In the genomic region with DNA sequence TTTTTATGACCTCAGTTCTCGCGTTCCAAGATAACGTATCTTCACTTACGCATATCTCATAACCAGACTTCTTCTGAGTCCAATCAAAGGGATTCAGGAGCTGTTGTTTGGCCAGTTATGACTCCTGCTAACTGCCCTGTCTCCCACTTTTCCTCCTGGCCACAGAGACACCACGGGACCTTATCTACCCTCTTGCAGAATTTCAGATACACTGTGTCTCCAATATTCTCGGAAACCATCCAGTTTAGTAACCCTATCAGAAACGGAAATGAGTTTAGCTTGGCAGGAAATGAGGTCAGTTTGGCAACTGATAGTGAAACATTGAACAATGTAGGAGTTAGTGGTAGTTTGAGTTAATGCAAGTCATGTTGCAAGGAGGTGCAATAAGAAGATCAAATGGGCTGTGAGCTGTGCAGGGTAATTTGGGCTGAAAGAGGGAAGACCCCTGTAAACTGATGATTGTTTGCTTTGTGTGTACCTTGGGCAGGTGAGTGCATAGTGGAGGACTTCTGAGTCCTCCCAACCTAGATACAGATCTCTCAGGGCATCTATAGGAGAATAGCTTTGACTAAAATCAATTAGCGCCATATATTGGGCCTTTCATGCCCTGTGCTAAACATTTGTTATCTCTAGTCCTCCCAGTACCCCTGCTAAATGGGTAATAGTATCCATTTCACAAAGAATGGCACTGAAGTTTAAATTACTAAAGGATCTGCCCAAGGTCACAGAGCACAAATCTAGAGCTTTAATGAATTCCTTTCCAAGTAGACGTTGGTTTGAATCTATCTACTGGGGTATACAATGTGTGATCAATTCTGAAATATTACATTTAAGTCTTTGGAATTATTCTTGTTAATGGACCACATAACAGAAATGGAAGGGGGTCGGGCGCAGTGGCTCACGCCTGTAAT, we compare ENCODE assay signal across 10 cellular contexts. TPM values are rescaled to one million over a fixed set of nuclear protein-coding genes. Genes with fewer than 3 reads are reported as not detected.
A peak's percentile ranks its signal among the peaks of the same experiment; 100 is the strongest.
DNase-seq lines count a peak whose midpoint lies in the region; ATAC-seq and TF ChIP-seq lines count a peak whose summit lies in the region.
"Had no signal": no experiment of that assay in that cellular context is flagged by ENCODE, and none has a peak within 500 bp of the region (broad histone marks: within the 10 kb centered on the region; RNA-seq: fewer than 3 reads in every experiment).

No MANE protein-coding gene starts in this region.

- no peak overlapping the region for H3K4me3 Mint-ChIP-seq in activated CD4-positive, alpha-beta T cell treated with anti-CD3 and anti-CD28 coated beads, Interleukin-2, amount 10 ng/mL, durations not matched to agents 7 days and 5 days
- H3K4me3 Mint-ChIP-seq in activated CD4-positive, alpha-beta T cell treated with anti-CD3 and anti-CD28 coated beads, Interleukin-2, amount 10 ng/mL, durations not matched to agents 24 days and 14 days: no peak overlapping the region
- H3K4me3 Mint-ChIP-seq in T-helper 2 cell treated with Interferon-gamma antibody and Interleukin-4, amounts not matched to agents 5 μg/mL and 100 μg/mL, for 36 hours: no peak overlapping the region

- H3K36me3 Mint-ChIP-seq in activated CD4-positive, alpha-beta T cell treated with anti-CD3 and anti-CD28 coated beads, Interleukin-2, amount 10 ng/mL, durations not matched to agents 7 days and 5 days (ENCODE audit: low read depth): peaks cover 4% of the 10 kb centered on the region
- H3K36me3 Mint-ChIP-seq in activated CD4-positive, alpha-beta T cell treated with anti-CD3 and anti-CD28 coated beads, Interleukin-2, amount 10 ng/mL, durations not matched to agents 24 days and 14 days (ENCODE audit: low read depth): peaks cover 6% of the 10 kb centered on the region
- H3K36me3 Mint-ChIP-seq in T-helper 2 cell treated with Interferon-gamma antibody and Interleukin-4, amounts not matched to agents 5 μg/mL and 100 μg/mL, for 36 hours (ENCODE audit: low read depth): peaks cover 5% of the 10 kb centered on the region

- intact Hi-C loops in activated CD4-positive, alpha-beta T cell treated with anti-CD3 and anti-CD28 coated beads, Interleukin-2, amount 10 ng/mL, durations not matched to agents 24 days and 14 days (cut with micrococcal nuclease): no loop called here
- intact Hi-C loops in left colon (cut with DNase I, micrococcal nuclease): no loop called here

- peaks cover 10% of the 10 kb centered on the region for H3K4me1 Mint-ChIP-seq in activated CD4-positive, alpha-beta T cell treated with anti-CD3 and anti-CD28 coated beads, Interleukin-2, amount 10 ng/mL, durations not matched to agents 7 days and 5 days
- peaks cover 11% of the 10 kb centered on the region for H3K4me1 Mint-ChIP-seq in activated CD4-positive, alpha-beta T cell treated with anti-CD3 and anti-CD28 coated beads, Interleukin-2, amount 10 ng/mL, durations not matched to agents 24 days and 14 days
- peaks cover 14% of the 10 kb centered on the region for H3K4me1 Mint-ChIP-seq in T-helper 2 cell treated with Interferon-gamma antibody and Interleukin-4, amounts not matched to agents 5 μg/mL and 100 μg/mL, for 36 hours (ENCODE audit: low read depth)

- CTCF ChIA-PET in activated CD4-positive, alpha-beta T cell treated with anti-CD3 and anti-CD28 coated beads, Interleukin-2, amount 10 ng/mL, durations not matched to agents 7 days and 5 days (lab: Charles Lee): interaction anchor here (0.6 to 1.1 kb wide), 3 partner anchors 14 to 164 kb away, joined by 3 read pairs; no protein-coding TSS in a partner anchor

- ATAC-seq in stimulated activated naive CD8-positive, alpha-beta T cell treated with anti-CD3 and anti-CD28 coated beads, Interleukin-15, Interleukin-2, amounts not matched to agents 100 U/mL and 50 U/mL, for 24 hours: peak; percentile 28
- ATAC-seq in left colon: no peak
- ATAC-seq in GM19351 (IDR thresholded peaks at IDR 0.05; ENCODE audit: unreplicated experiment): no peak

- no peak for DNase-seq in activated CD4-positive, alpha-beta T cell treated with anti-CD3 and anti-CD28 coated beads, Interleukin-2, amount 10 ng/mL, durations not matched to agents 7 days and 5 days
- DNase-seq in activated CD4-positive, alpha-beta T cell treated with anti-CD3 and anti-CD28 coated beads, Interleukin-2, amount 10 ng/mL, durations not matched to agents 24 days and 14 days: no peak
- DNase-seq in T-helper 2 cell treated with Interferon-gamma antibody and Interleukin-4, amounts not matched to agents 5 μg/mL and 100 μg/mL, for 36 hours (ENCODE audit: low spot score): no peak
- DNase-seq in erythroblast (lab: John Stamatoyannopoulos, UW): peak; percentile 59 to 83
- no peak for DNase-seq in stimulated activated naive CD8-positive, alpha-beta T cell treated with anti-CD3 and anti-CD28 coated beads, Interleukin-15, Interleukin-2, amounts not matched to agents 100 U/mL and 50 U/mL, for 24 hours
- DNase-seq in left colon: no peak
- DNase-seq in SHP77 (lab: John Stamatoyannopoulos, UW): no peak
- DNase-seq: IMR-90, NCI-H2227 treated with DMSO at 0.1 percent for 48 hours had no signal

- TF ChIP-seq POLR2A in erythroblast (IDR thresholded peaks at IDR 0.05; ENCODE audit: low read length): no peak

- H3K27ac Mint-ChIP-seq in activated CD4-positive, alpha-beta T cell treated with anti-CD3 and anti-CD28 coated beads, Interleukin-2, amount 10 ng/mL, durations not matched to agents 7 days and 5 days: peak overlapping the region; percentile 2
- H3K27ac Mint-ChIP-seq in activated CD4-positive, alpha-beta T cell treated with anti-CD3 and anti-CD28 coated beads, Interleukin-2, amount 10 ng/mL, durations not matched to agents 24 days and 14 days: no peak overlapping the region
- peak overlapping the region; percentile 56 for H3K27ac Mint-ChIP-seq in T-helper 2 cell treated with Interferon-gamma antibody and Interleukin-4, amounts not matched to agents 5 μg/mL and 100 μg/mL, for 36 hours

- peaks cover 11% of the 10 kb centered on the region for H3K9me3 Mint-ChIP-seq in activated CD4-positive, alpha-beta T cell treated with anti-CD3 and anti-CD28 coated beads, Interleukin-2, amount 10 ng/mL, durations not matched to agents 7 days and 5 days
- peaks cover 18% of the 10 kb centered on the region for H3K9me3 Mint-ChIP-seq in activated CD4-positive, alpha-beta T cell treated with anti-CD3 and anti-CD28 coated beads, Interleukin-2, amount 10 ng/mL, durations not matched to agents 24 days and 14 days
- peaks cover 23% of the 10 kb centered on the region for H3K9me3 Mint-ChIP-seq in T-helper 2 cell treated with Interferon-gamma antibody and Interleukin-4, amounts not matched to agents 5 μg/mL and 100 μg/mL, for 36 hours

- H3K27me3 Mint-ChIP-seq in activated CD4-positive, alpha-beta T cell treated with anti-CD3 and anti-CD28 coated beads, Interleukin-2, amount 10 ng/mL, durations not matched to agents 7 days and 5 days: no peaks in the 10 kb centered on the region
- no peaks in the 10 kb centered on the region for H3K27me3 Mint-ChIP-seq in activated CD4-positive, alpha-beta T cell treated with anti-CD3 and anti-CD28 coated beads, Interleukin-2, amount 10 ng/mL, durations not matched to agents 24 days and 14 days
- no peaks in the 10 kb centered on the region for H3K27me3 Mint-ChIP-seq in T-helper 2 cell treated with Interferon-gamma antibody and Interleukin-4, amounts not matched to agents 5 μg/mL and 100 μg/mL, for 36 hours (ENCODE audit: low read depth)

- POLR2A ChIA-PET in activated CD4-positive, alpha-beta T cell treated with anti-CD3 and anti-CD28 coated beads, Interleukin-2, amount 10 ng/mL, durations not matched to agents 7 days and 5 days (lab: Charles Lee): no interaction called here

RNA-seq across cellular contexts. Expression of a gene that starts 41.3 kb away (rescaled TPM):
- total RNA-seq in activated CD4-positive, alpha-beta T cell treated with anti-CD3 and anti-CD28 coated beads, Interleukin-2, amount 10 ng/mL, durations not matched to agents 7 days and 5 days: 10 to 100 TPM; 15.5 to 16.7 TPM
- 17.6 and 18.1 TPM in 2 replicates for total RNA-seq in activated CD4-positive, alpha-beta T cell treated with anti-CD3 and anti-CD28 coated beads, Interleukin-2, amount 10 ng/mL, durations not matched to agents 24 days and 14 days
- total RNA-seq in left colon: 10 to 100 TPM; 54.9 to 55.9 TPM

Comparison
In these comparisons a context has a peak if more than half of its experiments do, and no peak if none do; other contexts are left out.
1. DNase-seq: peak in erythroblast (2 of 2); none in activated CD4-positive, alpha-beta T cell treated with anti-CD3 and anti-CD28 coated beads, Interleukin-2, amount 10 ng/mL, durations not matched to agents 7 days and 5 days (single experiment), activated CD4-positive, alpha-beta T cell treated with anti-CD3 and anti-CD28 coated beads, Interleukin-2, amount 10 ng/mL, durations not matched to agents 24 days and 14 days (single experiment), T-helper 2 cell treated with Interferon-gamma antibody and Interleukin-4, amounts not matched to agents 5 μg/mL and 100 μg/mL, for 36 hours (single experiment), stimulated activated naive CD8-positive, alpha-beta T cell treated with anti-CD3 and anti-CD28 coated beads, Interleukin-15, Interleukin-2, amounts not matched to agents 100 U/mL and 50 U/mL, for 24 hours (single experiment), left colon (0 of 2) and SHP77 (0 of 2).